In the genomic region with DNA sequence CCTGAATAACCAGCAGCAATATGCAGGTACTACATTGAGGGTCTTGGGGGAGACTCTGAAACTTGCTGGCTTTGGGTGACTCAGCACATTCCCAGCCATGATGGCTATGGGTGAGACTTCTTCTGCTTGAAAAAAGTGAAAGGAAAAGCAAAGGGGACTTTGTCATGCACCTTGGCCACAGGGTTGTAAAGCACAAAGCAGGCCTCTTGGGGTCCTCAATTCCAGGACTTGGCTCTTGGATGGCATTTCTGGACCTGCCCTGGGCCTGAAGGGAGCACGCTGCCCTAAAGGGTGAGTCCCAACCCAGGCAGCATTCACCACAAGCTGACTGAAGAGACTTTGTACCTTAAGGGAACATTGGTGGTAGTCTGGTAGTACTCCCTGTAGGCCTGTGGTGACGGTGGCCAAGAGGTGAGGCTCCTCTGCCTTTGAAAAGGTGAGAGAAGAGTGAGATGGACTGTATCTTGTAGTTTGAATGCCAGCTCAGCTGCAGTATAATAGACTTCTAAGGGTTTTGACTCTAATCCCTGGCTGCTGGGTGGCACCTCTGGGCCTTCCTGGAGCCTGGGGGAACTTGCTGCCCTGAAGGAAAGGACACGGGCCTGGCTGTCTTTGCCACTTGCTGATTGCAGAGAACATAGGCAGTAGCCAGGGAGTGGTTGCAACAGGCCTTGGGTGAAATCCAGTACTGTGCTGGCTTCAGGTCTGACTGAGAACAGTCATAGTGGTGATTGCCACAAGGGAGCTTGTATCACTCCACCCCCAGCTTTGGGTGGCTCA, we compare ENCODE assay signal across 8 cellular contexts. TPM values are rescaled to one million over a fixed set of nuclear protein-coding genes. Genes with fewer than 3 reads are reported as not detected.
DNase-seq lines count a peak whose midpoint lies in the region; ATAC-seq, FAIRE-seq and TF ChIP-seq lines count a peak whose summit lies in the region.

No MANE protein-coding gene starts in this region.

- no peak for DNase-seq in GM18507 (ENCODE audit: extremely low spot score, insufficient read length, low read depth)
- DNase-seq in GM23248 = peak; percentile 87
- DNase-seq in heart left ventricle = peak; percentile 56 to 89 (median 75)
- peak; percentile 17 for DNase-seq in testis
- no peak for DNase-seq in NCI-H2029 (lab: John Stamatoyannopoulos, UW)
- no peak for DNase-seq in NCI-H1417 treated with DMSO at 0.1 percent for 48 hours (lab: John Stamatoyannopoulos, UW)
- DNase-seq in NCI-H1694 treated with DMSO at 0.1 percent for 48 hours (lab: John Stamatoyannopoulos, UW) = no peak

- intact Hi-C loops in heart left ventricle (cut with DNase I) = loop anchor here in 3 of 10 donors (10.0 kb wide), 3 partner anchors 136 to 156 kb away; partner anchors contain the start of gene ERMN (in 1 of the 3)
- intact Hi-C loops in testis (cut with DNase I; ENCODE audit: low total_unique reads) = no loop called here

- H3K4me1 ChIP-seq in GM23248 (ENCODE audit: insufficient read depth) = peaks cover 9% of the 10 kb centered on the region; the same call in 1 of the 2 replicates
- H3K4me1 ChIP-seq in OCI-LY3 (ENCODE audit: low read length) = peaks cover 23% of the 10 kb centered on the region
- H3K4me1 ChIP-seq in heart left ventricle = peaks cover 0 to 16% (median 6%) of the 10 kb centered on the region in 12 donors
- no peaks in the 10 kb centered on the region for H3K4me1 ChIP-seq in testis

- H2AFZ ChIP-seq in GM23248 (no peak overlapping the region), OCI-LY3 (ENCODE audit: low read depth, low read length) (0 out of 2 replicates have a peak overlapping the region, but pooled peaks have one; percentile 10)

- H3K27ac ChIP-seq in GM23248 (no peak overlapping the region), OCI-LY3 (ENCODE audit: low read length) (no peak overlapping the region), heart left ventricle (peak overlapping the region; percentile 42 to 77 (median 56)), testis (no peak overlapping the region)

- in situ Hi-C loops in GM23248 (cut with MboI) = no loop called here

- ATAC-seq in heart left ventricle = peak; percentile 93 to 99 (median 98)

- H3K4me2 ChIP-seq in GM23248 (ENCODE audit: unreplicated experiment) = no peak overlapping the region
- H3K4me2 ChIP-seq in OCI-LY3 (ENCODE audit: low read length) = peak overlapping the region; percentile 5; the same call in 1 of the 2 replicates

- H3K36me3 ChIP-seq in GM23248 (ENCODE audit: low read depth) = no peaks in the 10 kb centered on the region
- no peaks in the 10 kb centered on the region for H3K36me3 ChIP-seq in OCI-LY3 (replicated peaks; ENCODE audit: low read depth, low read length)
- H3K36me3 ChIP-seq in heart left ventricle = no peaks in the 10 kb centered on the region
- no peaks in the 10 kb centered on the region for H3K36me3 ChIP-seq in testis (ENCODE audit: low read depth, missing control alignments)

- no peaks in the 10 kb centered on the region for H3K9me3 ChIP-seq in GM23248 (ENCODE audit: low read depth)
- no peaks in the 10 kb centered on the region for H3K9me3 ChIP-seq in OCI-LY3 (ENCODE audit: insufficient read depth, low read length)
- no peaks in the 10 kb centered on the region for H3K9me3 ChIP-seq in heart left ventricle
- H3K9me3 ChIP-seq in testis = no peaks in the 10 kb centered on the region

- H3K9me2 ChIP-seq in GM23248 (ENCODE audit: insufficient read depth) = no peaks in the 10 kb centered on the region; the same call in 1 of the 2 replicates

- TF ChIP-seq POLR2A in heart left ventricle (IDR thresholded peaks at IDR 0.05) (no peak), testis (IDR thresholded peaks at IDR 0.05) (no peak)

- no peaks in the 10 kb centered on the region for H3K79me2 ChIP-seq in GM23248 (ENCODE audit: insufficient read depth)
- no peaks in the 10 kb centered on the region for H3K79me2 ChIP-seq in OCI-LY3 (ENCODE audit: low read length)

- no peak for TF ChIP-seq CTCF in OCI-LY3 (IDR thresholded peaks at IDR 0.05; ENCODE audit: low read depth, low read length)
- TF ChIP-seq CTCF in heart left ventricle (IDR thresholded peaks at IDR 0.05) = no peak
- no peak for TF ChIP-seq CTCF in testis (IDR thresholded peaks at IDR 0.05)

- no peak overlapping the region for H3K9ac ChIP-seq in GM23248
- H3K9ac ChIP-seq in OCI-LY3 (ENCODE audit: low read length) = no peak overlapping the region

- H4K20me1 ChIP-seq in GM23248 (ENCODE audit: insufficient read depth) (no peaks in the 10 kb centered on the region), OCI-LY3 (ENCODE audit: insufficient read depth, low read length) (no peaks in the 10 kb centered on the region)

- H3K27me3 ChIP-seq in GM23248 (replicated peaks; ENCODE audit: insufficient read depth) (no peaks in the 10 kb centered on the region), OCI-LY3 (ENCODE audit: low read depth, low read length) (no peaks in the 10 kb centered on the region), heart left ventricle (no peaks in the 10 kb centered on the region), testis (no peaks in the 10 kb centered on the region)

- H3K4me3 ChIP-seq in GM23248 (no peak overlapping the region), OCI-LY3 (ENCODE audit: low read length) (no peak overlapping the region), heart left ventricle (no peak overlapping the region), testis (no peak overlapping the region)

- WGBS in GM23248 (ENCODE audit: low coverage in 1 of 2, low lambda C conversion rate in 2 of 2, missing lambda C conversion rate in 2 of 2), 2 experiments = 38 to 53% methylated on average over 3 of the region's 3 CpGs
- WGBS in heart left ventricle, 4 donors = 61 to 92% (median 69%) methylated on average over 2 to 3 of the region's 3 CpGs
- 84 to 89% methylated on average over 3 of the region's 3 CpGs for WGBS in testis, 2 donors

- H3F3A ChIP-seq in GM23248 (ENCODE audit: insufficient read depth) = no peaks in the 10 kb centered on the region

- peak; percentile 49 for FAIRE-seq in GM18507 (lab: Jason Lieb, UNC)

RNA-seq across cellular contexts. Expression of gene CYTIP, which starts 36.5 kb away (rescaled TPM):
- total RNA-seq in GM23248 (2014; rRNA removed; shearing (Covaris generic)) = not detected in 2 replicates
- polyA plus RNA-seq in GM23248 (2016; fragmentation: Nextera tagmentation; extraction: Ambion mirVana) = not detected in 2 replicates
- total RNA-seq in heart left ventricle = 10 to 100 TPM in 1 of 9 donors, 1 to 10 TPM in 6, under 1 TPM in 2; 0.53 to 12.0 (median 1.5) TPM
- polyA plus RNA-seq in heart left ventricle = under 1 TPM; 0.38 to 1.00 TPM
- 1 to 10 TPM; 8.5 to 9.1 TPM for total RNA-seq in testis
- polyA plus RNA-seq in testis (ENCODE audit: insufficient read depth, low read depth, low replicate concordance) = 3.9 TPM

Comparison
In these comparisons a context has a peak if more than half of its experiments do, and no peak if none do; other contexts are left out.
1. DNase-seq: peak in GM23248 (single experiment), heart left ventricle (5 of 5) and testis (single experiment); none in GM18507 (single experiment), NCI-H2029 (single experiment), NCI-H1417 treated with DMSO at 0.1 percent for 48 hours (single experiment) and NCI-H1694 treated with DMSO at 0.1 percent for 48 hours (single experiment).
2. H3K27ac ChIP-seq: peak in heart left ventricle (12 of 12); none in GM23248 (single experiment), OCI-LY3 (single experiment) and testis (0 of 2).